In the genomic region with DNA sequence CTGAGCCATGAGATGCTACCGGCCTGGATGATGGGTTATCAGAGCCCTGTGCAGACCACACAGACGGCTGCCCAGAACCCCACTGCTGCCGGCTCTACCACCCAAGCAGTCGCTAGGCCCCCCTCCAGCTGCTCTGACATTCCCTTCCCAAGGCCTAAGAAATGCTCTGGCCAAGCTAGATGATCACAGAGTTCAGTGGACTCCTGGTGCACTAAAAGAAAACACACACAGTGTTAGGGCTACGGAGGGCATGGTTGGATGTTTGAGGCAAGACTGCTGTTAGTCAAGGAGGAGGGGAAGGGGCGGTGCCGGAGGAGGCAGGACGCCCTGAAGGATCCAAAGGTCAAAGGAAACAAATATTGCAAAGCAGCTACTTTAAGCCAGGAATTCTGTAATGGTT, we compare ENCODE assay signal across 2 cellular contexts.
A peak's percentile ranks its signal among the peaks of the same experiment; 100 is the strongest.
TF ChIP-seq lines count a peak whose summit lies in the region.

No MANE protein-coding gene starts in this region.

TF ChIP-seq in WTC11, 78 proteins besides CTCF, POLR2A, EP300 and RAD21 (continued from another document):
- TF ChIP-seq ERG (CRISPR knock-in tag; IDR thresholded peaks at IDR 0.05) (no peak), FOXP1 (CRISPR knock-in tag; IDR thresholded peaks at IDR 0.05; ENCODE audit: borderline replicate concordance) (no peak)

TF ChIP-seq in HepG2, 621 proteins besides CTCF, POLR2A, EP300 and RAD21 (continued from another document and continues in another):
- TF ChIP-seq PHB2 (IDR thresholded peaks at IDR 0.05; ENCODE audit: partially characterized antibody) (no peak), MYNN (CRISPR knock-in tag; IDR thresholded peaks at IDR 0.05; ENCODE audit: low read depth) (no peak), GPN1 (CRISPR knock-in tag; IDR thresholded peaks at IDR 0.05; ENCODE audit: borderline replicate concordance) (no peak), FOSL2 (CRISPR knock-in tag; IDR thresholded peaks at IDR 0.05) (no peak), FOXA3 (CRISPR knock-in tag; IDR thresholded peaks at IDR 0.05) (0 out of 2 replicates have a peak, but pooled peaks have one; percentile 7), ARID5B (CRISPR knock-in tag; IDR thresholded peaks at IDR 0.05) (peak; percentile 32; the same call in 1 of the 2 replicates), ZNF772 (CRISPR knock-in tag; IDR thresholded peaks at IDR 0.05) (0 out of 2 replicates have a peak, but pooled peaks have one; percentile 4), HES4 (CRISPR knock-in tag; IDR thresholded peaks at IDR 0.05; ENCODE audit: borderline replicate concordance) (0 out of 2 replicates have a peak, but pooled peaks have one; percentile 40), SALL1 (CRISPR knock-in tag; IDR thresholded peaks at IDR 0.05) (peak; percentile 27; the same call in 1 of the 2 replicates), HNF4A (CRISPR knock-in tag; IDR thresholded peaks at IDR 0.05) (peak; percentile 83), ETV5 (CRISPR knock-in tag; IDR thresholded peaks at IDR 0.05; ENCODE audit: borderline replicate concordance) (0 out of 2 replicates have a peak, but pooled peaks have one; percentile 13), ZNF740 (CRISPR knock-in tag; IDR thresholded peaks at IDR 0.05) (no peak), ZNF691 (CRISPR knock-in tag; IDR thresholded peaks at IDR 0.05; ENCODE audit: borderline replicate concordance, low read depth) (no peak), NR2F2 (IDR thresholded peaks at IDR 0.05; ENCODE audit: borderline replicate concordance, low read depth) (peak; percentile 32; the same call in 1 of the 2 replicates), THAP9 (CRISPR knock-in tag; IDR thresholded peaks at IDR 0.05; ENCODE audit: borderline replicate concordance) (no peak), SRSF1 (optimal IDR thresholded peaks at IDR 0.05; ENCODE audit: low read depth, low read length) (no peak), ZNF362 (CRISPR knock-in tag; IDR thresholded peaks at IDR 0.05; ENCODE audit: borderline replicate concordance) (no peak)
- TF ChIP-seq, protein P1, sequence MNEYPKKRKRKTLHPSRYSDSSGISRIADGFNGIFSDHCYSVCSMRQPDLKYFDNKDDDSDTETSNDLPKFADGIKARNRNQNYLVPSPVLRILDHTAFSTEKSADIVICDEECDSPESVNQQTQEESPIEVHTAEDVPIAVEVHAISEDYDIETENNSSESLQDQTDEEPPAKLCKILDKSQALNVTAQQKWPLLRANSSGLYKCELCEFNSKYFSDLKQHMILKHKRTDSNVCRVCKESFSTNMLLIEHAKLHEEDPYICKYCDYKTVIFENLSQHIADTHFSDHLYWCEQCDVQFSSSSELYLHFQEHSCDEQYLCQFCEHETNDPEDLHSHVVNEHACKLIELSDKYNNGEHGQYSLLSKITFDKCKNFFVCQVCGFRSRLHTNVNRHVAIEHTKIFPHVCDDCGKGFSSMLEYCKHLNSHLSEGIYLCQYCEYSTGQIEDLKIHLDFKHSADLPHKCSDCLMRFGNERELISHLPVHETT (CRISPR knock-in tag; conservative IDR thresholded peaks at IDR 0.05), result no peak
- TF ChIP-seq, protein P2, sequence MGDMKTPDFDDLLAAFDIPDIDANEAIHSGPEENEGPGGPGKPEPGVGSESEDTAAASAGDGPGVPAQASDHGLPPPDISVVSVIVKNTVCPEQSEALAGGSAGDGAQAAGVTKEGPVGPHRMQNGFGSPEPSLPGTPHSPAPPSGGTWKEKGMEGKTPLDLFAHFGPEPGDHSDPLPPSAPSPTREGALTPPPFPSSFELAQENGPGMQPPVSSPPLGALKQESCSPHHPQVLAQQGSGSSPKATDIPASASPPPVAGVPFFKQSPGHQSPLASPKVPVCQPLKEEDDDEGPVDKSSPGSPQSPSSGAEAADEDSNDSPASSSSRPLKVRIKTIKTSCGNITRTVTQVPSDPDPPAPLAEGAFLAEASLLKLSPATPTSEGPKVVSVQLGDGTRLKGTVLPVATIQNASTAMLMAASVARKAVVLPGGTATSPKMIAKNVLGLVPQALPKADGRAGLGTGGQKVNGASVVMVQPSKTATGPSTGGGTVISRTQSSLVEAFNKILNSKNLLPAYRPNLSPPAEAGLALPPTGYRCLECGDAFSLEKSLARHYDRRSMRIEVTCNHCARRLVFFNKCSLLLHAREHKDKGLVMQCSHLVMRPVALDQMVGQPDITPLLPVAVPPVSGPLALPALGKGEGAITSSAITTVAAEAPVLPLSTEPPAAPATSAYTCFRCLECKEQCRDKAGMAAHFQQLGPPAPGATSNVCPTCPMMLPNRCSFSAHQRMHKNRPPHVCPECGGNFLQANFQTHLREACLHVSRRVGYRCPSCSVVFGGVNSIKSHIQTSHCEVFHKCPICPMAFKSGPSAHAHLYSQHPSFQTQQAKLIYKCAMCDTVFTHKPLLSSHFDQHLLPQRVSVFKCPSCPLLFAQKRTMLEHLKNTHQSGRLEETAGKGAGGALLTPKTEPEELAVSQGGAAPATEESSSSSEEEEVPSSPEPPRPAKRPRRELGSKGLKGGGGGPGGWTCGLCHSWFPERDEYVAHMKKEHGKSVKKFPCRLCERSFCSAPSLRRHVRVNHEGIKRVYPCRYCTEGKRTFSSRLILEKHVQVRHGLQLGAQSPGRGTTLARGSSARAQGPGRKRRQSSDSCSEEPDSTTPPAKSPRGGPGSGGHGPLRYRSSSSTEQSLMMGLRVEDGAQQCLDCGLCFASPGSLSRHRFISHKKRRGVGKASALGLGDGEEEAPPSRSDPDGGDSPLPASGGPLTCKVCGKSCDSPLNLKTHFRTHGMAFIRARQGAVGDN (CRISPR knock-in tag; IDR thresholded peaks at IDR 0.05), result peak; percentile 40
- TF ChIP-seq, protein P3, sequence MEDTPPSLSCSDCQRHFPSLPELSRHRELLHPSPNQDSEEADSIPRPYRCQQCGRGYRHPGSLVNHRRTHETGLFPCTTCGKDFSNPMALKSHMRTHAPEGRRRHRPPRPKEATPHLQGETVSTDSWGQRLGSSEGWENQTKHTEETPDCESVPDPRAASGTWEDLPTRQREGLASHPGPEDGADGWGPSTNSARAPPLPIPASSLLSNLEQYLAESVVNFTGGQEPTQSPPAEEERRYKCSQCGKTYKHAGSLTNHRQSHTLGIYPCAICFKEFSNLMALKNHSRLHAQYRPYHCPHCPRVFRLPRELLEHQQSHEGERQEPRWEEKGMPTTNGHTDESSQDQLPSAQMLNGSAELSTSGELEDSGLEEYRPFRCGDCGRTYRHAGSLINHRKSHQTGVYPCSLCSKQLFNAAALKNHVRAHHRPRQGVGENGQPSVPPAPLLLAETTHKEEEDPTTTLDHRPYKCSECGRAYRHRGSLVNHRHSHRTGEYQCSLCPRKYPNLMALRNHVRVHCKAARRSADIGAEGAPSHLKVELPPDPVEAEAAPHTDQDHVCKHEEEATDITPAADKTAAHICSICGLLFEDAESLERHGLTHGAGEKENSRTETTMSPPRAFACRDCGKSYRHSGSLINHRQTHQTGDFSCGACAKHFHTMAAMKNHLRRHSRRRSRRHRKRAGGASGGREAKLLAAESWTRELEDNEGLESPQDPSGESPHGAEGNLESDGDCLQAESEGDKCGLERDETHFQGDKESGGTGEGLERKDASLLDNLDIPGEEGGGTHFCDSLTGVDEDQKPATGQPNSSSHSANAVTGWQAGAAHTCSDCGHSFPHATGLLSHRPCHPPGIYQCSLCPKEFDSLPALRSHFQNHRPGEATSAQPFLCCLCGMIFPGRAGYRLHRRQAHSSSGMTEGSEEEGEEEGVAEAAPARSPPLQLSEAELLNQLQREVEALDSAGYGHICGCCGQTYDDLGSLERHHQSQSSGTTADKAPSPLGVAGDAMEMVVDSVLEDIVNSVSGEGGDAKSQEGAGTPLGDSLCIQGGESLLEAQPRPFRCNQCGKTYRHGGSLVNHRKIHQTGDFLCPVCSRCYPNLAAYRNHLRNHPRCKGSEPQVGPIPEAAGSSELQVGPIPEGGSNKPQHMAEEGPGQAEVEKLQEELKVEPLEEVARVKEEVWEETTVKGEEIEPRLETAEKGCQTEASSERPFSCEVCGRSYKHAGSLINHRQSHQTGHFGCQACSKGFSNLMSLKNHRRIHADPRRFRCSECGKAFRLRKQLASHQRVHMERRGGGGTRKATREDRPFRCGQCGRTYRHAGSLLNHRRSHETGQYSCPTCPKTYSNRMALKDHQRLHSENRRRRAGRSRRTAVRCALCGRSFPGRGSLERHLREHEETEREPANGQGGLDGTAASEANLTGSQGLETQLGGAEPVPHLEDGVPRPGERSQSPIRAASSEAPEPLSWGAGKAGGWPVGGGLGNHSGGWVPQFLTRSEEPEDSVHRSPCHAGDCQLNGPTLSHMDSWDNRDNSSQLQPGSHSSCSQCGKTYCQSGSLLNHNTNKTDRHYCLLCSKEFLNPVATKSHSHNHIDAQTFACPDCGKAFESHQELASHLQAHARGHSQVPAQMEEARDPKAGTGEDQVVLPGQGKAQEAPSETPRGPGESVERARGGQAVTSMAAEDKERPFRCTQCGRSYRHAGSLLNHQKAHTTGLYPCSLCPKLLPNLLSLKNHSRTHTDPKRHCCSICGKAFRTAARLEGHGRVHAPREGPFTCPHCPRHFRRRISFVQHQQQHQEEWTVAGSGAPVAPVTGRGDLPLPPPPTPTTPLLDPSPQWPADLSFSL (CRISPR knock-in tag; IDR thresholded peaks at IDR 0.05), result no peak
- TF ChIP-seq, protein P4, sequence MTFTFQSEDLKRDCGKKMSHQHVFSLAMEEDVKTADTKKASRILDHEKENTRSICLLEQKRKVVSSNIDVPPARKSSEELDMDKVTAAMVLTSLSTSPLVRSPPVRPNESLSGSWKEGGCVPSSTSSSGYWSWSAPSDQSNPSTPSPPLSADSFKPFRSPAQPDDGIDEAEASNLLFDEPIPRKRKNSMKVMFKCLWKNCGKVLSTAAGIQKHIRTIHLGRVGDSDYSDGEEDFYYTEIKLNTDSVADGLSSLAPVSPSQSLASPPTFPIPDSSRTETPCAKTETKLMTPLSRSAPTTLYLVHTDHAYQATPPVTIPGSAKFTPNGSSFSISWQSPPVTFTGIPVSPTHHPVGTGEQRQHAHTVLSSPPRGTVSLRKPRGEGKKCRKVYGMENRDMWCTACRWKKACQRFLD (CRISPR knock-in tag; IDR thresholded peaks at IDR 0.05; ENCODE audit: borderline replicate concordance), result no peak
